ENCODE assay signal across 1 cellular context in the genomic region with DNA sequence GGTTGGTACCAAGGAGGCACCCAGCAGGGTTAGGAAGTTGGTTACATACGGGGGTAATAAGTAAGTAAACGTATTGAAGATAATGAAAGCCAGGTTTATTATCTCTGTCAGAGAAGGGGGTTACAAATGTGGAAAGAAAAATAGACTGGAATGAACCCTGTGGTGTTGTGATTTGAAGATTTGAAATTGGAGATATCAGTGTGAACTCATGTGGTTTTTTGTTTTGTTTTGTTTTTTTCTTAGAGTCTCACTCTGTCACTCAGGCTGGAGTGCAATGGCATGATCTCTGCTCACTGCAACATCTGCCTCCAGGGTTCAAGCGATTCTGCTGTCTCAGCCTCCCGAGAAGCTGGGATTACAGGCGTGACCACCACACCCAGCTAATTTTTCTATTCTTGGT.
TF ChIP-seq lines count a peak whose summit lies in the region.

No MANE protein-coding gene starts in this region.

TF ChIP-seq in HepG2, 621 proteins besides CTCF, POLR2A, EP300 and RAD21:
- TF ChIP-seq POGZ (CRISPR knock-in tag; IDR thresholded peaks at IDR 0.05): no peak
- TF ChIP-seq ZFP37 (CRISPR knock-in tag; IDR thresholded peaks at IDR 0.05; ENCODE audit: borderline replicate concordance): no peak
- no peak for TF ChIP-seq ATAD3A (CRISPR knock-in tag; IDR thresholded peaks at IDR 0.05)
- TF ChIP-seq, protein P1, sequence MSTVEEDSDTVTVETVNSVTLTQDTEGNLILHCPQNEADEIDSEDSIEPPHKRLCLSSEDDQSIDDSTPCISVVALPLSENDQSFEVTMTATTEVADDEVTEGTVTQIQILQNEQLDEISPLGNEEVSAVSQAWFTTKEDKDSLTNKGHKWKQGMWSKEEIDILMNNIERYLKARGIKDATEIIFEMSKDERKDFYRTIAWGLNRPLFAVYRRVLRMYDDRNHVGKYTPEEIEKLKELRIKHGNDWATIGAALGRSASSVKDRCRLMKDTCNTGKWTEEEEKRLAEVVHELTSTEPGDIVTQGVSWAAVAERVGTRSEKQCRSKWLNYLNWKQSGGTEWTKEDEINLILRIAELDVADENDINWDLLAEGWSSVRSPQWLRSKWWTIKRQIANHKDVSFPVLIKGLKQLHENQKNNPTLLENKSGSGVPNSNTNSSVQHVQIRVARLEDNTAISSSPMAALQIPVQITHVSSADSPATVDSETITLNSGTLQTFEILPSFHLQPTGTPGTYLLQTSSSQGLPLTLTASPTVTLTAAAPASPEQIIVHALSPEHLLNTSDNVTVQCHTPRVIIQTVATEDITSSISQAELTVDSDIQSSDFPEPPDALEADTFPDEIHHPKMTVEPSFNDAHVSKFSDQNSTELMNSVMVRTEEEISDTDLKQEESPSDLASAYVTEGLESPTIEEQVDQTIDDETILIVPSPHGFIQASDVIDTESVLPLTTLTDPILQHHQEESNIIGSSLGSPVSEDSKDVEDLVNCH (CRISPR knock-in tag; IDR thresholded peaks at IDR 0.05): no peak
- TF ChIP-seq NPAS2 (CRISPR knock-in tag; IDR thresholded peaks at IDR 0.05; ENCODE audit: borderline replicate concordance): no peak
- TF ChIP-seq JUND (CRISPR knock-in tag; IDR thresholded peaks at IDR 0.05): no peak
- TF ChIP-seq, protein P2, sequence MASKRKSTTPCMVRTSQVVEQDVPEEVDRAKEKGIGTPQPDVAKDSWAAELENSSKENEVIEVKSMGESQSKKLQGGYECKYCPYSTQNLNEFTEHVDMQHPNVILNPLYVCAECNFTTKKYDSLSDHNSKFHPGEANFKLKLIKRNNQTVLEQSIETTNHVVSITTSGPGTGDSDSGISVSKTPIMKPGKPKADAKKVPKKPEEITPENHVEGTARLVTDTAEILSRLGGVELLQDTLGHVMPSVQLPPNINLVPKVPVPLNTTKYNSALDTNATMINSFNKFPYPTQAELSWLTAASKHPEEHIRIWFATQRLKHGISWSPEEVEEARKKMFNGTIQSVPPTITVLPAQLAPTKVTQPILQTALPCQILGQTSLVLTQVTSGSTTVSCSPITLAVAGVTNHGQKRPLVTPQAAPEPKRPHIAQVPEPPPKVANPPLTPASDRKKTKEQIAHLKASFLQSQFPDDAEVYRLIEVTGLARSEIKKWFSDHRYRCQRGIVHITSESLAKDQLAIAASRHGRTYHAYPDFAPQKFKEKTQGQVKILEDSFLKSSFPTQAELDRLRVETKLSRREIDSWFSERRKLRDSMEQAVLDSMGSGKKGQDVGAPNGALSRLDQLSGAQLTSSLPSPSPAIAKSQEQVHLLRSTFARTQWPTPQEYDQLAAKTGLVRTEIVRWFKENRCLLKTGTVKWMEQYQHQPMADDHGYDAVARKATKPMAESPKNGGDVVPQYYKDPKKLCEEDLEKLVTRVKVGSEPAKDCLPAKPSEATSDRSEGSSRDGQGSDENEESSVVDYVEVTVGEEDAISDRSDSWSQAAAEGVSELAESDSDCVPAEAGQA (IDR thresholded peaks at IDR 0.05; ENCODE audit: low read depth): no peak
- TF ChIP-seq, protein P2 (CRISPR knock-in tag; IDR thresholded peaks at IDR 0.05; ENCODE audit: borderline replicate concordance): no peak
- no peak for TF ChIP-seq ZNF883 (CRISPR knock-in tag; IDR thresholded peaks at IDR 0.05; ENCODE audit: not compliant biosample characterization)
- no peak for TF ChIP-seq MTA3 (CRISPR knock-in tag; IDR thresholded peaks at IDR 0.05)
